In genomic region chr15:64883997-64884511, GRCh38 we compare ENCODE assay signal across 1 cellular context.
TF ChIP-seq lines count a peak whose summit lies in the region.

No MANE protein-coding gene starts in this region.

TF ChIP-seq in IMR-90, 13 proteins besides CTCF, POLR2A, EP300 and RAD21 (continued from another document):
- no peak for TF ChIP-seq MXI1 (IDR thresholded peaks at IDR 0.05; ENCODE audit: borderline replicate concordance, low read depth, low read length)
- 0 out of 2 replicates have a peak, but pooled peaks have one; percentile 1 for TF ChIP-seq SMC3 (IDR thresholded peaks at IDR 0.05; ENCODE audit: low read depth, low read length)
- TF ChIP-seq CEBPB (IDR thresholded peaks at IDR 0.05; ENCODE audit: low read depth, low read length) = no peak
- no peak for TF ChIP-seq NFE2L2 (IDR thresholded peaks at IDR 0.05; ENCODE audit: low read depth, low read length)
- TF ChIP-seq BHLHE40 (IDR thresholded peaks at IDR 0.05; ENCODE audit: low read depth, low read length) = peak; percentile 87
- no peak for TF ChIP-seq CHD1 (IDR thresholded peaks at IDR 0.05; ENCODE audit: low read depth, low read length)
- peak; percentile 62; the same call in 1 of the 2 replicates for TF ChIP-seq USF2 (IDR thresholded peaks at IDR 0.05; ENCODE audit: low read depth, low read length)
